Comparison of ENCODE assay signal across 8 cellular contexts in genomic region chr11:65927904-65928397, GRCh38.
A peak's percentile ranks its signal among the peaks of the same experiment; 100 is the strongest.
DNase-seq lines count a peak whose midpoint lies in the region; ATAC-seq and TF ChIP-seq lines count a peak whose summit lies in the region.

No MANE protein-coding gene starts in this region.

- no peaks in the 10 kb centered on the region for H3K27me3 ChIP-seq in KMS-11 (ENCODE audit: insufficient read depth, low read depth)

- peak overlapping the region; percentile 91 for H3K4me2 ChIP-seq in KMS-11

- TF ChIP-seq CTCF in KMS-11 (conservative IDR thresholded peaks at IDR 0.05; ENCODE audit: low read depth, low read length), result no peak

- ATAC-seq in GM19351 (IDR thresholded peaks at IDR 0.05; ENCODE audit: unreplicated experiment), result peak; percentile 62
- ATAC-seq in HG02938 (IDR thresholded peaks at IDR 0.05; ENCODE audit: unreplicated experiment), result no peak

- no peak overlapping the region for H3K4me3 ChIP-seq in KMS-11 (IDR thresholded peaks at IDR 0.05; ENCODE audit: insufficient read depth, low read depth, low read length)

- no peaks in the 10 kb centered on the region for H3K79me2 ChIP-seq in KMS-11 (ENCODE audit: insufficient read depth, low read depth)

- H3K36me3 ChIP-seq in KMS-11 (ENCODE audit: insufficient read depth), result no peaks in the 10 kb centered on the region

- peak overlapping the region; percentile 86 for H3K27ac ChIP-seq in KMS-11

- no peaks in the 10 kb centered on the region for H4K20me1 ChIP-seq in KMS-11 (ENCODE audit: insufficient read depth)

- H3K4me1 ChIP-seq in KMS-11 (ENCODE audit: low read depth, poor library complexity, severe bottlenecking), result peaks cover 35% of the 10 kb centered on the region

- peak overlapping the region; percentile 75 for H2AFZ ChIP-seq in KMS-11 (ENCODE audit: low read depth)

- DNase-seq in activated CD8-positive, alpha-beta memory T cell treated with anti-CD3 and anti-CD28 coated beads for 24 hours, result peak; percentile 85
- DNase-seq in iPS-NIHi7 (ENCODE audit: extremely low spot score) (peak; percentile 9), DMS114 treated with DMSO at 0.1 percent for 48 hours (lab: John Stamatoyannopoulos, UW; ENCODE audit: unreplicated experiment) (no peak), NCI-H187 treated with DMSO at 0.1 percent for 48 hours (lab: John Stamatoyannopoulos, UW) (no peak)
- peak; percentile 48 to 63 for DNase-seq in stimulated activated CD8-positive, alpha-beta memory T cell treated with anti-CD3 and anti-CD28 coated beads, Interleukin-7, amount 100 ng/mL, for 1 hour (ENCODE audit: low read depth in 2 of 2)

- peak overlapping the region; percentile 47; the same call in 1 of the 2 replicates for H3K9ac ChIP-seq in KMS-11

Comparison
In these comparisons a context has a peak if more than half of its experiments do, and no peak if none do; other contexts are left out.
1. DNase-seq: peak in activated CD8-positive, alpha-beta memory T cell treated with anti-CD3 and anti-CD28 coated beads for 24 hours (single experiment), iPS-NIHi7 (single experiment) and stimulated activated CD8-positive, alpha-beta memory T cell treated with anti-CD3 and anti-CD28 coated beads, Interleukin-7, amount 100 ng/mL, for 1 hour (2 of 2); none in DMS114 treated with DMSO at 0.1 percent for 48 hours (single experiment) and NCI-H187 treated with DMSO at 0.1 percent for 48 hours (single experiment).